Comparison of ENCODE assay signal across 1 cellular context in genomic region chr9:37198034-37198718, GRCh38.
TF ChIP-seq lines count a peak whose summit lies in the region.

No MANE protein-coding gene starts in this region.

TF ChIP-seq in SK-N-SH treated with all-trans-retinoic acid at 6 μM for 48 hours, 23 proteins besides CTCF, POLR2A, EP300 and RAD21 (continued from another document):
- TF ChIP-seq CREB5 (CRISPR knock-in tag; IDR thresholded peaks at IDR 0.05; ENCODE audit: low read depth), result no peak
- TF ChIP-seq ARNTL (CRISPR knock-in tag; IDR thresholded peaks at IDR 0.05; ENCODE audit: borderline replicate concordance, low read depth), result no peak
- no peak for TF ChIP-seq TOX (CRISPR knock-in tag; IDR thresholded peaks at IDR 0.05; ENCODE audit: borderline replicate concordance)
- TF ChIP-seq TCF4 (CRISPR knock-in tag; IDR thresholded peaks at IDR 0.05; ENCODE audit: borderline replicate concordance), result no peak
